ENCODE assay signal across 28 cellular contexts in genomic region chr6:3535716-3536435, GRCh38.
DNase-seq lines count a peak whose midpoint lies in the region; ATAC-seq, FAIRE-seq and TF ChIP-seq lines count a peak whose summit lies in the region.
"Had no signal": no experiment of that assay in that cellular context is flagged by ENCODE, and none has a peak within 500 bp of the region (broad histone marks: within the 10 kb centered on the region; RNA-seq: fewer than 3 reads in every experiment).

No MANE protein-coding gene starts in this region.

- DNase-seq in NCI-H2227 (lab: John Stamatoyannopoulos, UW; ENCODE audit: unreplicated experiment) (peak; percentile 19), coronary artery (ENCODE audit: low spot score) (peak; percentile 22), left colon (no peak), small intestine (peak; percentile 95), epidermal melanocyte (ENCODE audit: insufficient read length, low spot score) (no peak), SIG-M5 (lab: John Stamatoyannopoulos, UW) (no peak), T1000 (lab: John Stamatoyannopoulos, UW) (no peak)
- DNase-seq: activated B cell treated with CpG ODN at 0.5 μM for 24 hours; activated CD4-positive, alpha-beta T cell treated with anti-CD3 and anti-CD28 coated beads, Interleukin-2, amount 10 ng/mL, durations not matched to agents 7 days and 5 days; activated naive CD4-positive, alpha-beta T cell; activated T-cell treated with anti-CD3 and anti-CD28 coated beads, Interleukin-2, amount 50 U/mL, for 48 hours; central memory CD4-positive, alpha-beta T cell; COR-L47; DMS79; endodermal cell; esophagus squamous epithelium; gastrocnemius medialis; left cardiac atrium; OCI-M1; right lobe of liver; stimulated activated CD4-positive, alpha-beta T cell treated with anti-CD3 and anti-CD28 coated beads, Interleukin-4, amount 100 ng/mL, for 1 hour; stomach; T-helper 1 cell had no signal

- WGBS in small intestine, 3 donors = 22 to 66% (median 37%) methylated on average over 19 of the region's 19 CpGs

- TF ChIP-seq CTCF in coronary artery (IDR thresholded peaks at IDR 0.05) = no peak

- intact Hi-C loops in left colon (cut with DNase I, micrococcal nuclease) = no loop called here

- H3K4me3 ChIP-seq in coronary artery (no peak overlapping the region), small intestine (ENCODE audit: low read depth in 1 of 2, low read length in 2 of 2) (no peak overlapping the region)
- H3K4me3 ChIP-seq: BLaER1 treated with 17β-estradiol and CSF1 and Interleukin-3, amounts not matched to agents 10 nM and 100 nM; esophagus squamous epithelium; gastrocnemius medialis; right lobe of liver; SK-N-MC; stomach; tibial nerve had no signal

- peaks cover 5 to 8% of the 10 kb centered on the region in 2 donors for H3K4me1 ChIP-seq in small intestine (ENCODE audit: control insufficient read depth in 2 of 2, insufficient read depth in 1 of 2, low read depth in 1 of 2, low read length in 1 of 2)
- H3K4me1 ChIP-seq: gastrocnemius medialis, right lobe of liver, stomach, tibial nerve had no signal

- no peaks in the 10 kb centered on the region for H3K27me3 ChIP-seq in small intestine (ENCODE audit: control insufficient read depth in 2 of 2, insufficient read depth in 2 of 2, low read length in 2 of 2)
- H3K27me3 ChIP-seq: BLaER1 treated with 17β-estradiol and CSF1 and Interleukin-3, amounts not matched to agents 10 nM and 100 nM; esophagus squamous epithelium; gastrocnemius medialis; right lobe of liver; stomach; tibial nerve had no signal

- peak; percentile 55 for ATAC-seq in left colon
- ATAC-seq: gastrocnemius medialis, HCT116, left cardiac atrium, right lobe of liver had no signal

- H3K9me3 ChIP-seq in small intestine (ENCODE audit: control insufficient read depth, low read depth) = no peaks in the 10 kb centered on the region
- H3K9me3 ChIP-seq: BLaER1 treated with 17β-estradiol and CSF1 and Interleukin-3, amounts not matched to agents 10 nM and 100 nM; esophagus squamous epithelium; gastrocnemius medialis; right lobe of liver; stomach; tibial nerve had no signal

- H3K36me3 ChIP-seq in small intestine (ENCODE audit: control insufficient read depth in 2 of 2, insufficient read depth in 2 of 2, low read length in 2 of 2) = no peaks in the 10 kb centered on the region
- H3K36me3 ChIP-seq: BLaER1 treated with 17β-estradiol and CSF1 and Interleukin-3, amounts not matched to agents 10 nM and 100 nM; esophagus squamous epithelium; gastrocnemius medialis; right lobe of liver; stomach; tibial nerve had no signal

- H3K27ac ChIP-seq in coronary artery (no peak overlapping the region), small intestine (ENCODE audit: low read depth in 1 of 2, low read length in 1 of 2) (peak overlapping the region; percentile 60 to 83)
- H3K27ac ChIP-seq: BLaER1 treated with 17β-estradiol and CSF1 and Interleukin-3, amounts not matched to agents 10 nM and 100 nM; esophagus squamous epithelium; gastrocnemius medialis; right lobe of liver; SK-N-MC; stomach; tibial nerve had no signal

- FAIRE-seq in small intestine (lab: Jason Lieb, UNC) = no peak
- FAIRE-seq: G401.6 had no signal

Comparison
In these comparisons a context has a peak if more than half of its experiments do, and no peak if none do; other contexts are left out.
1. DNase-seq: peak in NCI-H2227 (single experiment), coronary artery (single experiment) and small intestine (single experiment); none in left colon (0 of 2), epidermal melanocyte (single experiment), SIG-M5 (single experiment) and T1000 (single experiment).
2. H3K27ac ChIP-seq: peak in small intestine (2 of 2); none in coronary artery (0 of 2).